ENCODE assay signal across 1 cellular context in genomic region chr3:187739561-187740445, GRCh38.
TF ChIP-seq lines count a peak whose summit lies in the region.

No MANE protein-coding gene starts in this region.

TF ChIP-seq in K562, 482 proteins besides CTCF, POLR2A, EP300 and RAD21 (continued from another document and continues in another):
- TF ChIP-seq ZNF280B (CRISPR knock-in tag; IDR thresholded peaks at IDR 0.05), result no peak
- TF ChIP-seq EP400 (IDR thresholded peaks at IDR 0.05), result no peak
- TF ChIP-seq ZBTB40 (IDR thresholded peaks at IDR 0.05), result peak; percentile 71
- 0 out of 2 replicates have a peak, but pooled peaks have one; percentile 31 for TF ChIP-seq ZBTB40 (CRISPR knock-in tag; IDR thresholded peaks at IDR 0.05)
- no peak for TF ChIP-seq ZFP36 (IDR thresholded peaks at IDR 0.05; ENCODE audit: low read depth, low read length, partially characterized antibody)
- TF ChIP-seq ZNF583 (CRISPR knock-in tag; IDR thresholded peaks at IDR 0.05), result 0 out of 2 replicates have a peak, but pooled peaks have one; percentile 10
- TF ChIP-seq ZNF143 (CRISPR knock-in tag; IDR thresholded peaks at IDR 0.05), result peak; percentile 17; the same call in 1 of the 2 replicates
- no peak for TF ChIP-seq PHF8 (IDR thresholded peaks at IDR 0.05; ENCODE audit: borderline replicate concordance, low read length)
- TF ChIP-seq THAP12 (CRISPR knock-in tag; IDR thresholded peaks at IDR 0.05), result no peak
- no peak for TF ChIP-seq ETV6 (IDR thresholded peaks at IDR 0.05; ENCODE audit: borderline replicate concordance in 1 of 2, low read depth in 2 of 2, low read length in 1 of 2)
- TF ChIP-seq ETV6 (CRISPR knock-in tag; IDR thresholded peaks at IDR 0.05; ENCODE audit: borderline replicate concordance), result no peak
- no peak for TF ChIP-seq ZNF12 (CRISPR knock-in tag; IDR thresholded peaks at IDR 0.05)
- TF ChIP-seq SMAD2 (IDR thresholded peaks at IDR 0.05; ENCODE audit: low read depth, low read length), result no peak
- TF ChIP-seq SMAD4 (CRISPR knock-in tag; conservative IDR thresholded peaks at IDR 0.05), result peak; percentile 76
- TF ChIP-seq GMEB1 (CRISPR knock-in tag; IDR thresholded peaks at IDR 0.05), result peak; percentile 39; the same call in 1 of the 2 replicates
- peak; percentile 40 for TF ChIP-seq NUFIP1 (IDR thresholded peaks at IDR 0.05; ENCODE audit: partially characterized antibody)
- TF ChIP-seq RCOR1 (IDR thresholded peaks at IDR 0.05; ENCODE audit: borderline replicate concordance in 1 of 2, low read depth in 2 of 2, low read length in 2 of 2), result peak in 1 of 2 experiments; percentile 13; a peak in 1 of 4 replicates
- no peak for TF ChIP-seq NFXL1 (CRISPR knock-in tag; IDR thresholded peaks at IDR 0.05)
- peak; percentile 57 to 88; a peak in 3 of 4 replicates for TF ChIP-seq MAZ (CRISPR knock-in tag; conservative IDR thresholded peaks at IDR 0.05 in 1 of 2, IDR thresholded peaks at IDR 0.05 in 1 of 2)
- TF ChIP-seq RBM14 (IDR thresholded peaks at IDR 0.05; ENCODE audit: borderline replicate concordance, insufficient read depth, low read depth, low read length), result no peak
- no peak for TF ChIP-seq GATA2 (CRISPR knock-in tag; IDR thresholded peaks at IDR 0.05)
- TF ChIP-seq ZBTB49 (CRISPR knock-in tag; IDR thresholded peaks at IDR 0.05; ENCODE audit: borderline replicate concordance), result no peak
- TF ChIP-seq RBFOX2 (IDR thresholded peaks at IDR 0.05; ENCODE audit: low read depth, low read length), result peak; percentile 63
- no peak for TF ChIP-seq ZFP1 (CRISPR knock-in tag; IDR thresholded peaks at IDR 0.05)
- no peak for TF ChIP-seq ARID3A (IDR thresholded peaks at IDR 0.05; ENCODE audit: borderline replicate concordance, low read depth, low read length)
- no peak for TF ChIP-seq NFYB (IDR thresholded peaks at IDR 0.05; ENCODE audit: extremely low read depth, insufficient read length)
- no peak for TF ChIP-seq KLF1 (tag; IDR thresholded peaks at IDR 0.05)
- TF ChIP-seq ZFP91 (CRISPR knock-in tag; IDR thresholded peaks at IDR 0.05), result no peak
- TF ChIP-seq PHTF2 (CRISPR knock-in tag; IDR thresholded peaks at IDR 0.05), result 0 out of 2 replicates have a peak, but pooled peaks have one; percentile 9
- TF ChIP-seq ZC3H8 (IDR thresholded peaks at IDR 0.05), result no peak
- no peak for TF ChIP-seq PTBP1 (IDR thresholded peaks at IDR 0.05; ENCODE audit: low read depth, low read length)
- no peak for TF ChIP-seq MCM2 (IDR thresholded peaks at IDR 0.05; ENCODE audit: low read depth)
- no peak for TF ChIP-seq RHOXF2B (CRISPR knock-in tag; conservative IDR thresholded peaks at IDR 0.05)
- TF ChIP-seq TCF7 (IDR thresholded peaks at IDR 0.05; ENCODE audit: borderline replicate concordance), result no peak
- no peak for TF ChIP-seq CBX5 (IDR thresholded peaks at IDR 0.05; ENCODE audit: borderline replicate concordance, low read depth)
- no peak for TF ChIP-seq SFPQ (IDR thresholded peaks at IDR 0.05; ENCODE audit: low read depth, low read length)
